ENCODE assay signal across 17 cellular contexts in genomic region chr1:198141668-198142351, GRCh38. TPM values are rescaled to one million over a fixed set of nuclear protein-coding genes. Genes with fewer than 3 reads are reported as not detected.
DNase-seq lines count a peak whose midpoint lies in the region; ATAC-seq and TF ChIP-seq lines count a peak whose summit lies in the region.
"Had no signal": no experiment of that assay in that cellular context is flagged by ENCODE, and none has a peak within 500 bp of the region (broad histone marks: within the 10 kb centered on the region; RNA-seq: fewer than 3 reads in every experiment).

No MANE protein-coding gene starts in this region.

- no peaks in the 10 kb centered on the region for H3K36me3 ChIP-seq in Karpas-422 (ENCODE audit: insufficient read depth, low read length)

- H3K36me3 Mint-ChIP-seq in activated CD4-positive, alpha-beta T cell treated with anti-CD3 and anti-CD28 coated beads, Interleukin-2, amount 10 ng/mL, durations not matched to agents 24 days and 14 days (ENCODE audit: low read depth) = no peaks in the 10 kb centered on the region
- peaks cover 7 to 9% of the 10 kb centered on the region in 2 donors for H3K36me3 Mint-ChIP-seq in activated naive CD4-positive, alpha-beta T cell treated with anti-CD3 and anti-CD28 coated beads, Interleukin-2, amount 50 U/mL, for 72 hours

- H3K27me3 Mint-ChIP-seq in activated CD4-positive, alpha-beta T cell treated with anti-CD3 and anti-CD28 coated beads, Interleukin-2, amount 10 ng/mL, durations not matched to agents 24 days and 14 days = peaks cover 12% of the 10 kb centered on the region
- H3K27me3 Mint-ChIP-seq: CD4-positive, alpha-beta T cell had no signal

- intact Hi-C loops in activated CD4-positive, alpha-beta T cell treated with anti-CD3 and anti-CD28 coated beads, Interleukin-2, amount 10 ng/mL, durations not matched to agents 24 days and 14 days (cut with micrococcal nuclease) = no loop called here

- H3K4me1 ChIP-seq in Karpas-422 (ENCODE audit: low read length) = no peaks in the 10 kb centered on the region
- no peaks in the 10 kb centered on the region for H3K4me1 ChIP-seq in foreskin keratinocyte

- H3K9me3 ChIP-seq in Karpas-422 (ENCODE audit: low read length) = no peaks in the 10 kb centered on the region

- no peak overlapping the region for H2AFZ ChIP-seq in Karpas-422 (ENCODE audit: low read length)
- H2AFZ ChIP-seq: GM23248 had no signal

- no peak overlapping the region for H3K27ac Mint-ChIP-seq in activated CD4-positive, alpha-beta T cell treated with anti-CD3 and anti-CD28 coated beads, Interleukin-2, amount 10 ng/mL, durations not matched to agents 24 days and 14 days
- H3K27ac Mint-ChIP-seq in activated naive CD4-positive, alpha-beta T cell treated with anti-CD3 and anti-CD28 coated beads, Interleukin-2, amount 50 U/mL, for 72 hours = no peak overlapping the region
- H3K27ac Mint-ChIP-seq: B cell; CD4-positive, alpha-beta T cell had no signal

- H4K20me1 ChIP-seq in Karpas-422 (ENCODE audit: insufficient read depth, low read depth, low read length) = no peaks in the 10 kb centered on the region

- peak; percentile 24 to 76 for ATAC-seq in activated naive CD4-positive, alpha-beta T cell treated with anti-CD3 and anti-CD28 coated beads, Interleukin-2, amount 50 U/mL, for 72 hours
- ATAC-seq in foreskin keratinocyte (peak; percentile 53), HG02610 (IDR thresholded peaks at IDR 0.05; ENCODE audit: unreplicated experiment) (no peak)
- ATAC-seq: GM12878, HCT116 had no signal

- no peak overlapping the region for H3K4me2 ChIP-seq in Karpas-422 (ENCODE audit: low read depth, low read length, poor library complexity, severe bottlenecking)

- no peak overlapping the region for H3K4me3 Mint-ChIP-seq in activated CD4-positive, alpha-beta T cell treated with anti-CD3 and anti-CD28 coated beads, Interleukin-2, amount 10 ng/mL, durations not matched to agents 24 days and 14 days
- H3K4me3 Mint-ChIP-seq: B cell; CD4-positive, alpha-beta T cell had no signal

- no peaks in the 10 kb centered on the region for H3K79me2 ChIP-seq in Karpas-422 (ENCODE audit: low read length)

- H3K9me2 ChIP-seq in Karpas-422 (replicated peaks; ENCODE audit: insufficient read depth, low read length) = no peaks in the 10 kb centered on the region

- H3K27me3 ChIP-seq in Karpas-422 (ENCODE audit: low read length) (no peaks in the 10 kb centered on the region), foreskin keratinocyte (no peaks in the 10 kb centered on the region)

- peaks cover 19% of the 10 kb centered on the region for H3K9me3 Mint-ChIP-seq in activated CD4-positive, alpha-beta T cell treated with anti-CD3 and anti-CD28 coated beads, Interleukin-2, amount 10 ng/mL, durations not matched to agents 24 days and 14 days
- peaks cover 0 to 15% of the 10 kb centered on the region in 2 donors for H3K9me3 Mint-ChIP-seq in activated naive CD4-positive, alpha-beta T cell treated with anti-CD3 and anti-CD28 coated beads, Interleukin-2, amount 50 U/mL, for 72 hours
- H3K9me3 Mint-ChIP-seq: CD4-positive, alpha-beta T cell had no signal

- H3K27ac ChIP-seq in Karpas-422 (ENCODE audit: low read length) (no peak overlapping the region), foreskin keratinocyte (no peak overlapping the region)
- H3K27ac ChIP-seq: GM23248, HL-60 had no signal

- peaks cover 4% of the 10 kb centered on the region for H3K4me1 Mint-ChIP-seq in activated CD4-positive, alpha-beta T cell treated with anti-CD3 and anti-CD28 coated beads, Interleukin-2, amount 10 ng/mL, durations not matched to agents 24 days and 14 days
- H3K4me1 Mint-ChIP-seq: B cell had no signal

- no peak for TF ChIP-seq CTCF in foreskin keratinocyte (conservative IDR thresholded peaks at IDR 0.05)

- H3K4me3 ChIP-seq in Karpas-422 (ENCODE audit: low read length) = no peak overlapping the region
- H3K4me3 ChIP-seq: GM12878, GM23248 had no signal

- peak; percentile 34 for DNase-seq in activated CD4-positive, alpha-beta T cell treated with anti-CD3 and anti-CD28 coated beads for 48 hours
- no peak for DNase-seq in activated CD4-positive, alpha-beta T cell treated with anti-CD3 and anti-CD28 coated beads, Interleukin-2, amount 10 ng/mL, durations not matched to agents 24 days and 14 days
- no peak for DNase-seq in activated naive CD4-positive, alpha-beta T cell treated with anti-CD3 and anti-CD28 coated beads, Interleukin-2, amount 50 U/mL, for 72 hours (ENCODE audit: low spot score in 2 of 2)
- no peak for DNase-seq in activated naive CD4-positive, alpha-beta T cell treated with anti-CD3 and anti-CD28 coated beads, Interleukin-2, amount 50 U/mL, for 16 hours
- DNase-seq in Karpas-422 = peak; percentile 16
- DNase-seq in foreskin keratinocyte = no peak
- no peak for DNase-seq in NCI-H345 (lab: John Stamatoyannopoulos, UW)
- DNase-seq: C1 segment of cervical spinal cord; Calu3; CD4-positive, alpha-beta T cell; DMS79; GM23248 had no signal

- H3K9ac ChIP-seq in Karpas-422 (ENCODE audit: low read length) = no peak overlapping the region
- H3K9ac ChIP-seq: GM23248 had no signal

RNA-seq across cellular contexts. Expression of gene NEK7, which starts 15.0 kb away (rescaled TPM):
- total RNA-seq in activated CD4-positive, alpha-beta T cell treated with anti-CD3 and anti-CD28 coated beads, Interleukin-2, amount 10 ng/mL, durations not matched to agents 24 days and 14 days = 61.4 and 69.2 TPM in 2 replicates
- 10 to 100 TPM; 45.5 to 60.1 TPM for total RNA-seq in activated naive CD4-positive, alpha-beta T cell treated with anti-CD3 and anti-CD28 coated beads, Interleukin-2, amount 50 U/mL, for 72 hours
- 36.7 and 133 TPM in 2 replicates for total RNA-seq in Karpas-422 (2014; rRNA removed; shearing (Covaris generic); ENCODE audit: low replicate concordance)
- 30.0 and 33.2 TPM in 2 replicates for total RNA-seq in foreskin keratinocyte
- polyA plus RNA-seq in foreskin keratinocyte = 6.9 and 9.2 TPM in 2 replicates

Comparison
In these comparisons a context has a peak if more than half of its experiments do, and no peak if none do; other contexts are left out.
1. DNase-seq: peak in activated CD4-positive, alpha-beta T cell treated with anti-CD3 and anti-CD28 coated beads for 48 hours (single experiment) and Karpas-422 (single experiment); none in activated CD4-positive, alpha-beta T cell treated with anti-CD3 and anti-CD28 coated beads, Interleukin-2, amount 10 ng/mL, durations not matched to agents 24 days and 14 days (single experiment), activated naive CD4-positive, alpha-beta T cell treated with anti-CD3 and anti-CD28 coated beads, Interleukin-2, amount 50 U/mL, for 72 hours (0 of 2), activated naive CD4-positive, alpha-beta T cell treated with anti-CD3 and anti-CD28 coated beads, Interleukin-2, amount 50 U/mL, for 16 hours (single experiment), foreskin keratinocyte (0 of 2) and NCI-H345 (single experiment).